Comparison of ENCODE assay signal across 11 cellular contexts in genomic region chr1:172185206-172185605, GRCh38.
DNase-seq lines count a peak whose midpoint lies in the region; ATAC-seq, FAIRE-seq and TF ChIP-seq lines count a peak whose summit lies in the region.
"Had no signal": no experiment of that assay in that cellular context is flagged by ENCODE, and none has a peak within 500 bp of the region (broad histone marks: within the 10 kb centered on the region; RNA-seq: fewer than 3 reads in every experiment).

No MANE protein-coding gene starts in this region.

- peak overlapping the region; percentile 54 for H2AFZ ChIP-seq in GM12878 (ENCODE audit: control insufficient read depth, low read depth, low read length)

- no peak overlapping the region for H3K4me3 ChIP-seq in GM12878
- H3K4me3 ChIP-seq: cardiac muscle cell, upper lobe of left lung had no signal

- CTCF ChIA-PET in GM12878 (lab: Yijun Ruan, JAX), result interaction anchor here (0.7 to 1.6 kb wide), 14 partner anchors 12 to 216 kb away, joined by 3 to 5 read pairs (median 3); no protein-coding TSS in a partner anchor

- H3K9ac ChIP-seq in GM12878 (ENCODE audit: control insufficient read depth, insufficient read depth, low read length), result peak overlapping the region; percentile 2; the same call in 1 of the 2 replicates

- no peaks in the 10 kb centered on the region; the same call in 1 of the 3 replicates for H3K9me3 ChIP-seq in GM12878 (replicated peaks; ENCODE audit: control insufficient read depth, insufficient read depth, low read length)
- H3K9me3 ChIP-seq: neutrophil, upper lobe of left lung had no signal

- ATAC-seq in GM21423 (IDR thresholded peaks at IDR 0.05; ENCODE audit: unreplicated experiment), result peak; percentile 56
- ATAC-seq in HG03460 (IDR thresholded peaks at IDR 0.05; ENCODE audit: unreplicated experiment), result peak; percentile 57
- peak; percentile 56 for ATAC-seq in GM12878

- no peaks in the 10 kb centered on the region for H4K20me1 ChIP-seq in GM12878 (ENCODE audit: control insufficient read depth, insufficient read depth)

- H3K4me2 ChIP-seq in GM12878 (ENCODE audit: control insufficient read depth, insufficient read depth), result peak overlapping the region; percentile 78

- RAD21 ChIA-PET in GM12878 (lab: Charles Lee; ENCODE audit: unreplicated experiment), result interaction anchor here (0.7 to 9.1 kb wide), 15 partner anchors 28 to 209 kb away, joined by 3 to 180 read pairs (median 6); no protein-coding TSS in a partner anchor

- TF ChIP-seq POLR2A in GM12878 (IDR thresholded peaks at IDR 0.05; ENCODE audit: low read depth, low read length), result no peak

- DNase-seq in ELR (ENCODE audit: low read depth) (peak; percentile 14), GM12878 (ENCODE audit: low read depth, low spot score) (peak; percentile 80), HPDE6-E6E7 (ENCODE audit: extremely low spot score) (no peak), C1 segment of cervical spinal cord (lab: John Stamatoyannopoulos, UW) (no peak), anterior cingulate cortex (lab: John Stamatoyannopoulos, UW) (no peak)
- DNase-seq in NK-92 treated with Interleukin-12 subunit alpha and Interleukin-12 subunit beta, amount 100 ng/mL, for 24 hours (lab: John Stamatoyannopoulos, UW), result no peak
- DNase-seq: upper lobe of left lung had no signal

- intact Hi-C loops in GM12878 (cut with micrococcal nuclease; ENCODE audit: unreplicated experiment), result loop anchor here (5.0 kb wide), 1 partner anchor 72 kb away; no protein-coding TSS in a partner anchor

- H3K27ac ChIP-seq in GM12878 (ENCODE audit: control insufficient read depth, insufficient read depth), result peak overlapping the region; percentile 50; the same call in 1 of the 2 replicates
- H3K27ac ChIP-seq: cardiac muscle cell, neutrophil, upper lobe of left lung had no signal

- SMC1A ChIA-PET in GM12878 (lab: Charles Lee; ENCODE audit: uncharacterized antibody, unreplicated experiment), result interaction anchor here (0.7 to 10.6 kb wide), 27 partner anchors 10 to 214 kb away, joined by 3 to 130 read pairs (median 4); no protein-coding TSS in a partner anchor

- no peak for TF ChIP-seq CTCF in GM12878 (IDR thresholded peaks at IDR 0.05 in 2 of 3, conservative IDR thresholded peaks at IDR 0.05 in 1 of 3; ENCODE audit: control insufficient read depth in 2 of 3, extremely low read depth in 1 of 3, insufficient read depth in 1 of 3, low read depth in 3 of 3, low read length in 3 of 3)

- POLR2A ChIA-PET in GM12878 (lab: Charles Lee), result interaction anchor here (0.9 to 2.1 kb wide), 4 partner anchors 153 to 173 kb away, joined by 4 to 10 read pairs (median 4); no protein-coding TSS in a partner anchor

- no peaks in the 10 kb centered on the region for H3K79me2 ChIP-seq in GM12878 (ENCODE audit: control insufficient read depth, insufficient read depth, low read length)

- peak in 1 of 2 experiments; percentile 80; a peak in 2 of 4 replicates for TF ChIP-seq EP300 in GM12878 (IDR thresholded peaks at IDR 0.05; ENCODE audit: borderline replicate concordance in 1 of 2, control insufficient read depth in 1 of 2, low read depth in 2 of 2, low read length in 2 of 2)

- in situ Hi-C loops in GM12878 (cut with MboI), result no loop called here

- H3K27me3 ChIP-seq in GM12878 (replicated peaks in 1 of 2; ENCODE audit: control insufficient read depth in 2 of 2, insufficient read depth in 2 of 2, low read length in 1 of 2), result no peaks in the 10 kb centered on the region
- H3K27me3 ChIP-seq: cardiac muscle cell, neutrophil, upper lobe of left lung had no signal

- no peak for TF ChIP-seq RAD21 in GM12878 (IDR thresholded peaks at IDR 0.05; ENCODE audit: insufficient read depth, low read depth, low read length)

- no TSS peak for BruUV-seq in GM12878 (replicated peaks; lab: Mats Ljungman, UMichigan)

- FAIRE-seq in GM12878 (lab: Jason Lieb, UNC), result peak; percentile 85

- H3K4me1 ChIP-seq in GM12878 (ENCODE audit: control insufficient read depth, insufficient read depth, low read length), result peaks cover 32% of the 10 kb centered on the region

- no peaks in the 10 kb centered on the region for H3K36me3 ChIP-seq in GM12878 (ENCODE audit: control insufficient read depth in 2 of 2, insufficient read depth in 2 of 2, low read length in 1 of 2)
- H3K36me3 ChIP-seq: cardiac muscle cell, neutrophil, upper lobe of left lung had no signal

TF ChIP-seq in GM12878, 131 proteins besides CTCF, POLR2A, EP300 and RAD21 (continues in another document):
- no peak for TF ChIP-seq ZZZ3 (IDR thresholded peaks at IDR 0.05; ENCODE audit: control insufficient read depth, insufficient read length, low read depth)
- TF ChIP-seq YBX1 (IDR thresholded peaks at IDR 0.05), result no peak
- 0 out of 2 replicates have a peak, but pooled peaks have one; percentile 80 for TF ChIP-seq RCOR1 (conservative IDR thresholded peaks at IDR 0.05; ENCODE audit: low read depth, low read length)
- TF ChIP-seq EZH2 (IDR thresholded peaks at IDR 0.05; ENCODE audit: borderline replicate concordance, control insufficient read depth, low read depth, low read length), result no peak
- TF ChIP-seq KDM1A (IDR thresholded peaks at IDR 0.05; ENCODE audit: borderline replicate concordance), result no peak
- TF ChIP-seq NFYA (IDR thresholded peaks at IDR 0.05; ENCODE audit: borderline replicate concordance, low read depth, low read length), result no peak
- TF ChIP-seq SMC3 (IDR thresholded peaks at IDR 0.05; ENCODE audit: borderline replicate concordance, low read length), result peak; percentile 8; the same call in 1 of the 2 replicates
- TF ChIP-seq SPI1 (IDR thresholded peaks at IDR 0.05; ENCODE audit: borderline replicate concordance, insufficient read depth, low read depth, low read length), result peak; percentile 99
- TF ChIP-seq CBFB (IDR thresholded peaks at IDR 0.05; ENCODE audit: low read depth), result no peak
- TF ChIP-seq NR2F1 (conservative IDR thresholded peaks at IDR 0.05), result no peak
- TF ChIP-seq RFX5 (IDR thresholded peaks at IDR 0.05; ENCODE audit: low read depth, low read length), result no peak
- no peak for TF ChIP-seq ZNF207 (IDR thresholded peaks at IDR 0.05; ENCODE audit: borderline replicate concordance)
- TF ChIP-seq CHD2 (IDR thresholded peaks at IDR 0.05; ENCODE audit: borderline replicate concordance, low read depth, low read length), result no peak
- no peak for TF ChIP-seq PRDM15 (CRISPR knock-in tag; IDR thresholded peaks at IDR 0.05)
- TF ChIP-seq, protein P1, sequence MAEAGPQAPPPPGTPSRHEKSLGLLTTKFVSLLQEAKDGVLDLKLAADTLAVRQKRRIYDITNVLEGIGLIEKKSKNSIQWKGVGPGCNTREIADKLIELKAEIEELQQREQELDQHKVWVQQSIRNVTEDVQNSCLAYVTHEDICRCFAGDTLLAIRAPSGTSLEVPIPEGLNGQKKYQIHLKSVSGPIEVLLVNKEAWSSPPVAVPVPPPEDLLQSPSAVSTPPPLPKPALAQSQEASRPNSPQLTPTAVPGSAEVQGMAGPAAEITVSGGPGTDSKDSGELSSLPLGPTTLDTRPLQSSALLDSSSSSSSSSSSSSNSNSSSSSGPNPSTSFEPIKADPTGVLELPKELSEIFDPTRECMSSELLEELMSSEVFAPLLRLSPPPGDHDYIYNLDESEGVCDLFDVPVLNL (IDR thresholded peaks at IDR 0.05; ENCODE audit: low read depth, low read length), result no peak
- TF ChIP-seq SP1 (IDR thresholded peaks at IDR 0.05; ENCODE audit: low read depth, low read length), result no peak

Comparison
In these comparisons a context has a peak if more than half of its experiments do, and no peak if none do; other contexts are left out.
1. DNase-seq: peak in ELR (single experiment) and GM12878 (single experiment); none in HPDE6-E6E7 (single experiment), C1 segment of cervical spinal cord (0 of 14), anterior cingulate cortex (0 of 58) and NK-92 treated with Interleukin-12 subunit alpha and Interleukin-12 subunit beta, amount 100 ng/mL, for 24 hours (single experiment).
2. Peak in every context shown above with its lines, with median percentiles within 50 percentile points of each other: ATAC-seq.